ENCODE assay signal across 1 cellular context in genomic region chr20:46307999-46308257, GRCh38.
TF ChIP-seq lines count a peak whose summit lies in the region.

No MANE protein-coding gene starts in this region.

TF ChIP-seq in HepG2, 621 proteins besides CTCF, POLR2A, EP300 and RAD21 (continued from another document):
- TF ChIP-seq ARNT (IDR thresholded peaks at IDR 0.05) (no peak), ZNF841 (CRISPR knock-in tag; IDR thresholded peaks at IDR 0.05; ENCODE audit: borderline replicate concordance) (no peak)
